In the genomic region with DNA sequence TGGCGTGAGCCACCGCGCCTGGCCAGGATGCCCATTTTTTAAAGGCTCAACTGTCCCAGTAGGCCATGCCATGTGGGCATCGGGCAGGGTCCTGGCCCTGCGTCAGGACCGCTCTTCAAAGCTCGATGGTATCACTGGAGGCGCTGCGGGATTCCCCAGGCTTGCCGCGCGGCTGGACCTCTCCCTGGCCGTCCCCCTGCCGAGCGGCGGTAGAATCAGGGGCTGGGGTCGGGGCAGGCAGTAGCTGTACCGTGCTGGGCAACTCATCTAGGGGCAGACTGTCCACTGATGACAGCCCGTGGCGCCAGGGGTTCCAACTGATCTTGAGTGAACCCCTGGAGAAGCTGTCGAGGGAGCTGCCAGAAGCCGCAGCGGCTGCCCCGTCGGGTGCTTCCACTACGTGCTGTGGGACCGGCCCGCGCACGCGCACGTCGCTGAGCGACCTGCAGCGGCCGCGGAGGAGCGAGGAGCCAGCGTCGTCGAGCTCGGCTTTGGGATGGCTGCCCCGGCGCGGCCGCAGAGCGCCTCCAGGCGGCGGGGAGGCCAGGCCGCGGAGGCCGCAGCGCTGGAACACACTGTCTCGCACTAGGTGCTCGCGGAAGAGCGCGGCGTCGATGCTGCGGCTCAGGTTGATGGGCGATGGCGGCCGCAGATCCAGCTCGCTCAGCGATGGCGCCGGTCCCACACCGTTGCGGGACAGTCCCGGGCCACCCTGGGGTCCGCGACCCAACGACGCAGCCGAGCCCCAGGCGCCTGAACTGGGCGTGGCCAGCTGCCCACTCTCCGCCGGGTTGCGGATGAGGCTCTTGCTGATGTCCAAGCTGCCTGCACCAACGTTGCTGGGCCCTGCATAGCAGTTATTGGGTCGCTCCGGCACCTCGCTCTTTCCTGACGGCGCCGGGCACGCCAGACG, we compare ENCODE assay signal across 1 cellular context.
TF ChIP-seq lines count a peak whose summit lies in the region.

No MANE protein-coding gene starts in this region.

TF ChIP-seq in K562, 482 proteins besides CTCF, POLR2A, EP300 and RAD21:
- TF ChIP-seq YY1 (IDR thresholded peaks at IDR 0.05; ENCODE audit: borderline replicate concordance in 1 of 3, control insufficient read depth in 1 of 3, extremely low read depth in 1 of 3, insufficient read depth in 3 of 3, insufficient read length in 1 of 3, insufficient replicate concordance in 2 of 3, low read depth in 1 of 3, low read length in 2 of 3): no peak
- no peak for TF ChIP-seq STAT6 (CRISPR knock-in tag; IDR thresholded peaks at IDR 0.05)
- peak; percentile 92 for TF ChIP-seq ZBTB33 (CRISPR knock-in tag; IDR thresholded peaks at IDR 0.05)
- no peak for TF ChIP-seq ZNF707 (CRISPR knock-in tag; conservative IDR thresholded peaks at IDR 0.05)
- TF ChIP-seq POLR2G (IDR thresholded peaks at IDR 0.05; ENCODE audit: low read depth, low read length): peak; percentile 45; the same call in 1 of the 2 replicates
- TF ChIP-seq HCFC1 (IDR thresholded peaks at IDR 0.05; ENCODE audit: low read depth, low read length): no peak
- TF ChIP-seq XRCC4 (IDR thresholded peaks at IDR 0.05; ENCODE audit: extremely low read depth, insufficient read depth, insufficient read length): no peak
- no peak for TF ChIP-seq ZNF586 (CRISPR knock-in tag; conservative IDR thresholded peaks at IDR 0.05)
- TF ChIP-seq HNRNPL (IDR thresholded peaks at IDR 0.05; ENCODE audit: low read depth, low read length): 0 out of 2 replicates have a peak, but pooled peaks have one; percentile 20
- no peak for TF ChIP-seq ZNF124 (CRISPR knock-in tag; IDR thresholded peaks at IDR 0.05)
- TF ChIP-seq FOXJ2 (tag; IDR thresholded peaks at IDR 0.05): no peak
- TF ChIP-seq TAF9B (IDR thresholded peaks at IDR 0.05; ENCODE audit: partially characterized antibody): no peak
- TF ChIP-seq ATF2 (CRISPR knock-in tag; IDR thresholded peaks at IDR 0.05): no peak
- TF ChIP-seq, protein P1, sequence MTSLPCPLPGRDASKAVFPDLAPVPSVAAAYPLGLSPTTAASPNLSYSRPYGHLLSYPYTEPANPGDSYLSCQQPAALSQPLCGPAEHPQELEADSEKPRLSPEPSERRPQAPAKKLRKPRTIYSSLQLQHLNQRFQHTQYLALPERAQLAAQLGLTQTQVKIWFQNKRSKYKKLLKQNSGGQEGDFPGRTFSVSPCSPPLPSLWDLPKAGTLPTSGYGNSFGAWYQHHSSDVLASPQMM (CRISPR knock-in tag; IDR thresholded peaks at IDR 0.05): no peak
- no peak for TF ChIP-seq MAFF (IDR thresholded peaks at IDR 0.05; ENCODE audit: low read length)
- no peak for TF ChIP-seq ZNF263 (CRISPR knock-in tag; IDR thresholded peaks at IDR 0.05; ENCODE audit: borderline replicate concordance)
